1 cellular context compared by ENCODE assay signal in the genomic region with DNA sequence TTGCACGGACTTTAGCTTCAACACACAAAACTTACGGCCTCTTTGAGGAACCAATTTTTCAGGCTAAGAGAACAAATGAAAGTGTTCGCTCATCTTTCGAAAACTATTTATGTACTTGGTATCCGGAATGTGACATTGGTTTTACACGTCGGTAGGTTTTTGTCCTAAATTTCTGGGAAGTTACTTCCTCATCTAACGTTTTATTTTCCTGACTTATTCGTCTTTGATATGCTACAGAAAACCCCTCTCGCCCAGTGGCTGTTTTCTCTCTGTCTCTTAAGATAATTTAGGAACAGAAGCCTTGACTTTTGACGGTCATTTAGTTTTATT.
TF ChIP-seq lines count a peak whose summit lies in the region.

No MANE protein-coding gene starts in this region.

TF ChIP-seq in neural cell, 6 proteins besides CTCF, POLR2A, EP300 and RAD21 (continued from another document):
- TF ChIP-seq, protein P1, sequence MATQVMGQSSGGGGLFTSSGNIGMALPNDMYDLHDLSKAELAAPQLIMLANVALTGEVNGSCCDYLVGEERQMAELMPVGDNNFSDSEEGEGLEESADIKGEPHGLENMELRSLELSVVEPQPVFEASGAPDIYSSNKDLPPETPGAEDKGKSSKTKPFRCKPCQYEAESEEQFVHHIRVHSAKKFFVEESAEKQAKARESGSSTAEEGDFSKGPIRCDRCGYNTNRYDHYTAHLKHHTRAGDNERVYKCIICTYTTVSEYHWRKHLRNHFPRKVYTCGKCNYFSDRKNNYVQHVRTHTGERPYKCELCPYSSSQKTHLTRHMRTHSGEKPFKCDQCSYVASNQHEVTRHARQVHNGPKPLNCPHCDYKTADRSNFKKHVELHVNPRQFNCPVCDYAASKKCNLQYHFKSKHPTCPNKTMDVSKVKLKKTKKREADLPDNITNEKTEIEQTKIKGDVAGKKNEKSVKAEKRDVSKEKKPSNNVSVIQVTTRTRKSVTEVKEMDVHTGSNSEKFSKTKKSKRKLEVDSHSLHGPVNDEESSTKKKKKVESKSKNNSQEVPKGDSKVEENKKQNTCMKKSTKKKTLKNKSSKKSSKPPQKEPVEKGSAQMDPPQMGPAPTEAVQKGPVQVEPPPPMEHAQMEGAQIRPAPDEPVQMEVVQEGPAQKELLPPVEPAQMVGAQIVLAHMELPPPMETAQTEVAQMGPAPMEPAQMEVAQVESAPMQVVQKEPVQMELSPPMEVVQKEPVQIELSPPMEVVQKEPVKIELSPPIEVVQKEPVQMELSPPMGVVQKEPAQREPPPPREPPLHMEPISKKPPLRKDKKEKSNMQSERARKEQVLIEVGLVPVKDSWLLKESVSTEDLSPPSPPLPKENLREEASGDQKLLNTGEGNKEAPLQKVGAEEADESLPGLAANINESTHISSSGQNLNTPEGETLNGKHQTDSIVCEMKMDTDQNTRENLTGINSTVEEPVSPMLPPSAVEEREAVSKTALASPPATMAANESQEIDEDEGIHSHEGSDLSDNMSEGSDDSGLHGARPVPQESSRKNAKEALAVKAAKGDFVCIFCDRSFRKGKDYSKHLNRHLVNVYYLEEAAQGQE (IDR thresholded peaks at IDR 0.05; ENCODE audit: borderline replicate concordance), result no peak
- TF ChIP-seq SMC3 (conservative IDR thresholded peaks at IDR 0.05; ENCODE audit: poor library complexity) (no peak), TAF1 (IDR thresholded peaks at IDR 0.05; ENCODE audit: low read depth) (no peak), POLR2AphosphoS5 (IDR thresholded peaks at IDR 0.05) (no peak)
